8 cellular contexts compared by ENCODE assay signal in genomic region chr12:51391047-51391837, GRCh38. TPM values are rescaled to one million over a fixed set of nuclear protein-coding genes. Genes with fewer than 3 reads are reported as not detected.
DNase-seq lines count a peak whose midpoint lies in the region; TF ChIP-seq lines count a peak whose summit lies in the region.

A gene with protein sequence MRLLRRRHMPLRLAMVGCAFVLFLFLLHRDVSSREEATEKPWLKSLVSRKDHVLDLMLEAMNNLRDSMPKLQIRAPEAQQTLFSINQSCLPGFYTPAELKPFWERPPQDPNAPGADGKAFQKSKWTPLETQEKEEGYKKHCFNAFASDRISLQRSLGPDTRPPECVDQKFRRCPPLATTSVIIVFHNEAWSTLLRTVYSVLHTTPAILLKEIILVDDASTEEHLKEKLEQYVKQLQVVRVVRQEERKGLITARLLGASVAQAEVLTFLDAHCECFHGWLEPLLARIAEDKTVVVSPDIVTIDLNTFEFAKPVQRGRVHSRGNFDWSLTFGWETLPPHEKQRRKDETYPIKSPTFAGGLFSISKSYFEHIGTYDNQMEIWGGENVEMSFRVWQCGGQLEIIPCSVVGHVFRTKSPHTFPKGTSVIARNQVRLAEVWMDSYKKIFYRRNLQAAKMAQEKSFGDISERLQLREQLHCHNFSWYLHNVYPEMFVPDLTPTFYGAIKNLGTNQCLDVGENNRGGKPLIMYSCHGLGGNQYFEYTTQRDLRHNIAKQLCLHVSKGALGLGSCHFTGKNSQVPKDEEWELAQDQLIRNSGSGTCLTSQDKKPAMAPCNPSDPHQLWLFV (minus strand): TSS chr12:51391406. CDS start chr12:51379781, 11,625 bp downstream.

- WGBS in mesenchymal stem cell = 3% methylated on average over 38 of the region's 57 CpGs

- H2AK5ac ChIP-seq in mesenchymal stem cell (ENCODE audit: low read length, severe bottlenecking) = peak within 1 kb of the TSS; percentile 19

- peak within 1 kb of the TSS; percentile 50; the same call in 1 of the 2 replicates for H3K27ac ChIP-seq in HEK293 (ENCODE audit: extremely low read depth, low read depth, low read length)
- H3K27ac ChIP-seq in duodenal mucosa (ENCODE audit: low read depth, low read length) = peak within 1 kb of the TSS; percentile 29
- H3K27ac ChIP-seq in mesenchymal stem cell (ENCODE audit: low read length, poor library complexity, severe bottlenecking) = no peak within 1 kb of the TSS

- no peaks in the 10 kb centered on the region for H3K79me1 ChIP-seq in mesenchymal stem cell (replicated peaks; ENCODE audit: low read length, poor library complexity, severe bottlenecking)

- H3K27me3 ChIP-seq in duodenal mucosa (ENCODE audit: control insufficient read depth in 1 of 2, insufficient read depth in 2 of 2, low read length in 2 of 2) (no peaks in the 10 kb centered on the region), mesenchymal stem cell (ENCODE audit: control insufficient read depth in 1 of 2, insufficient read depth in 1 of 2, low read length in 2 of 2) (peaks cover 0 to 12% of the 10 kb centered on the region in 2 experiments)

- CTCF ChIA-PET in HEK293 (lab: Yijun Ruan, JAX) = no interaction called here

- H2BK120ac ChIP-seq in mesenchymal stem cell (ENCODE audit: low read depth, low read length) = peak within 1 kb of the TSS; percentile 11

- H3K23ac ChIP-seq in mesenchymal stem cell (ENCODE audit: low read length in 2 of 2) = peak within 1 kb of the TSS in 1 of 2 experiments; percentile 34

- H4K8ac ChIP-seq in mesenchymal stem cell (ENCODE audit: low read length) = peak within 1 kb of the TSS; percentile 79

- H3K14ac ChIP-seq in mesenchymal stem cell (ENCODE audit: low read length in 2 of 2) = peak within 1 kb of the TSS in 1 of 2 experiments; percentile 13

- DNase-seq in GDM1 (lab: John Stamatoyannopoulos, UW) = peak; percentile 78
- DNase-seq in NCI-H2107 (lab: John Stamatoyannopoulos, UW) = peak; percentile 55
- peak; percentile 70 for DNase-seq in activated CD4-positive, alpha-beta T cell treated with anti-CD3 and anti-CD28 coated beads, Interleukin-2, amount 50 U/mL, for 1 hour
- DNase-seq in mesenchymal stem cell = peak; percentile 50
- peak; percentile 65 to 67 for DNase-seq in stimulated activated CD8-positive, alpha-beta memory T cell treated with anti-CD3 and anti-CD28 coated beads, Interleukin-2, amount 100 ng/mL, for 48 hours (ENCODE audit: low read depth in 2 of 2)
- no peak for DNase-seq in NCI-H1436 treated with DMSO at 0.1 percent for 48 hours (lab: John Stamatoyannopoulos, UW)

- peak within 1 kb of the TSS; percentile 11 to 96 for H2BK12ac ChIP-seq in mesenchymal stem cell (ENCODE audit: low read length in 2 of 2)

- H2AFZ ChIP-seq in mesenchymal stem cell (ENCODE audit: low read depth, low read length) = peak within 1 kb of the TSS; percentile 69

- peak within 1 kb of the TSS; percentile 73 for H2BK15ac ChIP-seq in mesenchymal stem cell (ENCODE audit: low read depth, poor library complexity, severe bottlenecking)

- H3K36me3 ChIP-seq in HEK293 (ENCODE audit: control insufficient read depth in 2 of 2, insufficient read depth in 1 of 2, low read length in 2 of 2) (no peaks in the 10 kb centered on the region), duodenal mucosa (ENCODE audit: control insufficient read depth in 1 of 2, insufficient read depth in 2 of 2, low read length in 2 of 2) (no peaks in the 10 kb centered on the region), mesenchymal stem cell (ENCODE audit: control insufficient read depth in 1 of 2, insufficient read depth in 2 of 2, low read depth in 1 of 2, low read length in 2 of 2) (no peaks in the 10 kb centered on the region)

- peak within 1 kb of the TSS; percentile 94 for H3K4me2 ChIP-seq in mesenchymal stem cell (ENCODE audit: low read length, poor library complexity, severe bottlenecking)

- H3K4ac ChIP-seq in mesenchymal stem cell (ENCODE audit: low read depth in 1 of 2, low read length in 2 of 2) = peak within 1 kb of the TSS; percentile 70 to 89

- POLR2A ChIA-PET in HEK293 (lab: Yijun Ruan, JAX) = interaction anchor here (4.0 kb wide), 1 partner anchor 19 kb away, joined by 31 read pairs; no protein-coding TSS in a partner anchor

- H3K9me3 ChIP-seq in HEK293 (ENCODE audit: control insufficient read depth, insufficient read depth, low read depth, low read length) = no peaks in the 10 kb centered on the region
- no peaks in the 10 kb centered on the region for H3K9me3 ChIP-seq in duodenal mucosa (ENCODE audit: control insufficient read depth in 1 of 2, low read length in 2 of 2)
- no peaks in the 10 kb centered on the region for H3K9me3 ChIP-seq in mesenchymal stem cell (ENCODE audit: control insufficient read depth, low read length)

- peak within 1 kb of the TSS; percentile 84 for H4K91ac ChIP-seq in mesenchymal stem cell (ENCODE audit: low read length)

- H3K9ac ChIP-seq in duodenal mucosa (ENCODE audit: low read depth in 1 of 2, low read length in 2 of 2) (peak within 1 kb of the TSS; percentile 72 to 76), mesenchymal stem cell (ENCODE audit: low read length) (peak within 1 kb of the TSS; percentile 68)

- H3K4me3 ChIP-seq in HEK293 (ENCODE audit: low read depth, low read length) (peak within 1 kb of the TSS; percentile 53), duodenal mucosa (ENCODE audit: low read depth in 1 of 2, low read length in 2 of 2) (peak within 1 kb of the TSS; percentile 78 to 84), mesenchymal stem cell (ENCODE audit: insufficient read depth in 1 of 2, low read depth in 1 of 2, low read length in 2 of 2) (peak within 1 kb of the TSS; percentile 61 to 70)

- H3K18ac ChIP-seq in mesenchymal stem cell (ENCODE audit: low read depth in 1 of 2, low read length in 2 of 2) = peak within 1 kb of the TSS; percentile 76 to 85

- no peak for TF ChIP-seq CTCF in HEK293 (tag by site-specific recombination; IDR thresholded peaks at IDR 0.05)

- peaks cover 7% of the 10 kb centered on the region for H3K4me1 ChIP-seq in HEK293 (ENCODE audit: control insufficient read depth, insufficient read depth, low read length)
- H3K4me1 ChIP-seq in duodenal mucosa (ENCODE audit: control insufficient read depth in 1 of 2, insufficient read depth in 2 of 2, low read length in 2 of 2) = peaks cover 35 to 47% of the 10 kb centered on the region in 2 donors
- H3K4me1 ChIP-seq in mesenchymal stem cell (ENCODE audit: control insufficient read depth, insufficient read depth, low read depth, low read length) = peaks cover 26% of the 10 kb centered on the region

- H2BK5ac ChIP-seq in mesenchymal stem cell (ENCODE audit: low read depth, low read length, poor library complexity, severe bottlenecking) = no peak within 1 kb of the TSS

TF ChIP-seq in HEK293, 187 proteins besides CTCF, POLR2A, EP300 and RAD21 (continues in another document):
- TF ChIP-seq HOXC10 (CRISPR knock-in tag; IDR thresholded peaks at IDR 0.05) (no peak), ZBTB48 (tag by site-specific recombination; IDR thresholded peaks at IDR 0.05) (peak; percentile 38), ZNF121 (tag by site-specific recombination; IDR thresholded peaks at IDR 0.05) (no peak), MYNN (tag by site-specific recombination; IDR thresholded peaks at IDR 0.05; ENCODE audit: borderline replicate concordance) (no peak), ZFHX2 (tag by site-specific recombination; conservative IDR thresholded peaks at IDR 0.05) (peak; percentile 34), ZNF610 (tag by site-specific recombination; IDR thresholded peaks at IDR 0.05; ENCODE audit: borderline replicate concordance) (no peak), ZNF658 (tag by site-specific recombination; IDR thresholded peaks at IDR 0.05) (no peak), ZNF426 (tag by site-specific recombination; IDR thresholded peaks at IDR 0.05) (no peak), GFI1B (tag by site-specific recombination; IDR thresholded peaks at IDR 0.05) (no peak), SP3 (tag by site-specific recombination; IDR thresholded peaks at IDR 0.05) (peak; percentile 69), ZXDB (tag by site-specific recombination; IDR thresholded peaks at IDR 0.05) (peak; percentile 73), ZNF660 (tag by site-specific recombination; IDR thresholded peaks at IDR 0.05) (no peak), ZNF48 (tag by site-specific recombination; IDR thresholded peaks at IDR 0.05) (no peak), SP7 (tag by site-specific recombination; IDR thresholded peaks at IDR 0.05) (no peak), KLF10 (tag by site-specific recombination; IDR thresholded peaks at IDR 0.05) (peak; percentile 75), ZNF785 (tag by site-specific recombination; IDR thresholded peaks at IDR 0.05) (no peak), ZBTB17 (tag by site-specific recombination; IDR thresholded peaks at IDR 0.05) (peak; percentile 44), YY1 (tag by site-specific recombination; IDR thresholded peaks at IDR 0.05) (no peak), ZNF837 (tag by site-specific recombination; IDR thresholded peaks at IDR 0.05) (no peak)
- TF ChIP-seq, protein P1, sequence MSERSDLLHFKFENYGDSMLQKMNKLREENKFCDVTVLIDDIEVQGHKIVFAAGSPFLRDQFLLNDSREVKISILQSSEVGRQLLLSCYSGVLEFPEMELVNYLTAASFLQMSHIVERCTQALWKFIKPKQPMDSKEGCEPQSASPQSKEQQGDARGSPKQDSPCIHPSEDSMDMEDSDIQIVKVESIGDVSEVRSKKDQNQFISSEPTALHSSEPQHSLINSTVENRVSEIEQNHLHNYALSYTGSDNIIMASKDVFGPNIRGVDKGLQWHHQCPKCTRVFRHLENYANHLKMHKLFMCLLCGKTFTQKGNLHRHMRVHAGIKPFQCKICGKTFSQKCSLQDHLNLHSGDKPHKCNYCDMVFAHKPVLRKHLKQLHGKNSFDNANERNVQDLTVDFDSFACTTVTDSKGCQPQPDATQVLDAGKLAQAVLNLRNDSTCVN (tag by site-specific recombination; optimal IDR thresholded peaks at IDR 0.05) = peak; percentile 58
- TF ChIP-seq, protein P2, sequence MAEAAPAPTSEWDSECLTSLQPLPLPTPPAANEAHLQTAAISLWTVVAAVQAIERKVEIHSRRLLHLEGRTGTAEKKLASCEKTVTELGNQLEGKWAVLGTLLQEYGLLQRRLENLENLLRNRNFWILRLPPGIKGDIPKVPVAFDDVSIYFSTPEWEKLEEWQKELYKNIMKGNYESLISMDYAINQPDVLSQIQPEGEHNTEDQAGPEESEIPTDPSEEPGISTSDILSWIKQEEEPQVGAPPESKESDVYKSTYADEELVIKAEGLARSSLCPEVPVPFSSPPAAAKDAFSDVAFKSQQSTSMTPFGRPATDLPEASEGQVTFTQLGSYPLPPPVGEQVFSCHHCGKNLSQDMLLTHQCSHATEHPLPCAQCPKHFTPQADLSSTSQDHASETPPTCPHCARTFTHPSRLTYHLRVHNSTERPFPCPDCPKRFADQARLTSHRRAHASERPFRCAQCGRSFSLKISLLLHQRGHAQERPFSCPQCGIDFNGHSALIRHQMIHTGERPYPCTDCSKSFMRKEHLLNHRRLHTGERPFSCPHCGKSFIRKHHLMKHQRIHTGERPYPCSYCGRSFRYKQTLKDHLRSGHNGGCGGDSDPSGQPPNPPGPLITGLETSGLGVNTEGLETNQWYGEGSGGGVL (tag by site-specific recombination; IDR thresholded peaks at IDR 0.05) = peak; percentile 81

RNA-seq across cellular contexts. Expression of the gene that starts here (rescaled TPM):
- 20.7 TPM for polyA plus RNA-seq in mesenchymal stem cell (2013, experiment 1 of 2)
- polyA plus RNA-seq in mesenchymal stem cell (2013, experiment 2 of 2) = 20.7 TPM
